ENCODE assay signal across 9 cellular contexts in the genomic region with DNA sequence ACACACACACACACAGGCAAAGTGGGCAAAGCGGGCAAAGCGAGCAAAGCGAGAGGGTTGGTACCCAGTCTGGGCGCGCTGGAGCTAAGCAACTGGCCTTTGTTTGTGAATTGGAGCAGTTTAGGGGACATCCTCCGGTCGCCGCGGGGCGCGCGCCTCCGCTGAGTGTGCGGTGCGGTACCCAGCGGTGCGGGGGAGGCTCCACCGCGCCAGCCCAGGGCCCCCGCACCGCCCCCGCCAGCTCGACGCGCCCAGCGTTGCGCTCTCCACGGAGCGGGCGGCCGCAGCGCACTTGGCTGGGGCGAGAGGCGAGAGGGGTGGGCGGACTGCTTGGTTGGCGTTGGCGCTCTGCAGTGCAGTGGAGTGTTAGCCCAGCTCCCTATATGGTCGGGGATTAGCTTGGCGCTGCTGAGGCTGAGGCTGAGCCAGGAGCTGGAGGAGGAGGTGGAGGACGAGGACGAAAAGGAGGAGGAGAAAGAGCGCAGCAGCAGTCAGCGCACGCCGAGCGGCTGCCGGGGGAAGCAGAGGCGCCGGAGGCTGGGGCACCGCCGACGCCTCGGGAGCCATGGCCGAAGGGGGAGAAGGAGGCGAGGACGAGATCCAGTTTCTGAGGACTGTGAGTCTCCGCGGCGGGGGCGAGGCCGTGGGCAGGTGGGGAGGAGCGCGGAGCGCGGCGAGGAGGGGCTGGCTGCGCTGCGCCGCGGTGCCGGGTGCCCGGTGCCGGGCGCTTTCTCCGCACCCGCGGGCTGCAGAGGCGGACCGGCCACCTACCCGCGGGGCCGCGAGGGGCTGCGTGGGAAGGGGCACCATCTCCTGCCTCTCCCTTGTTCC. TPM values are rescaled to one million over a fixed set of nuclear protein-coding genes. Genes with fewer than 3 reads are reported as not detected.
DNase-seq lines count a peak whose midpoint lies in the region; ATAC-seq, FAIRE-seq and TF ChIP-seq lines count a peak whose summit lies in the region.
"Had no signal": no experiment of that assay in that cellular context is flagged by ENCODE, and none has a peak within 500 bp of the region (broad histone marks: within the 10 kb centered on the region; RNA-seq: fewer than 3 reads in every experiment).

Gene RYR3 (plus strand): TSS at position 487 of the 831 bp plus-strand sequence. CDS start 79 bp downstream, at position 566.

- H3K4me3 ChIP-seq in thyroid gland (replicated peaks in 1 of 3): peak within 1 kb of the TSS in 1 of 3 donors; percentile 26

- FAIRE-seq in GM12891 (lab: Jason Lieb, UNC): no peak

- DNase-seq in NCI-H2171 treated with DMSO at 0.1 percent for 48 hours (lab: John Stamatoyannopoulos, UW) (peak; percentile 29), NCI-H2171 (lab: John Stamatoyannopoulos, UW) (no peak), memory B cell (ENCODE audit: low spot score in 2 of 2) (no peak), thyroid gland (peak; percentile 12 to 27), GM12891 (ENCODE audit: insufficient read length, low spot score) (no peak)
- DNase-seq in central memory CD8-positive, alpha-beta T cell (ENCODE audit: low spot score in 2 of 2): no peak
- no peak for DNase-seq in T-helper 2 cell treated with Interferon-gamma antibody and Interleukin-4, amounts not matched to agents 5 μg/mL and 100 μg/mL, for 36 hours (ENCODE audit: low spot score)

- peak within 1 kb of the TSS; percentile 33 for H3K4me3 Mint-ChIP-seq in central memory CD8-positive, alpha-beta T cell
- peak within 1 kb of the TSS; percentile 52 for H3K4me3 Mint-ChIP-seq in memory B cell
- no peak within 1 kb of the TSS for H3K4me3 Mint-ChIP-seq in T-helper 2 cell treated with Interferon-gamma antibody and Interleukin-4, amounts not matched to agents 5 μg/mL and 100 μg/mL, for 36 hours

- no peaks in the 10 kb centered on the region for H3K4me1 Mint-ChIP-seq in central memory CD8-positive, alpha-beta T cell
- H3K4me1 Mint-ChIP-seq in memory B cell: peaks cover 8% of the 10 kb centered on the region
- no peaks in the 10 kb centered on the region for H3K4me1 Mint-ChIP-seq in T-helper 2 cell treated with Interferon-gamma antibody and Interleukin-4, amounts not matched to agents 5 μg/mL and 100 μg/mL, for 36 hours (ENCODE audit: low read depth)

- peaks cover 64% of the 10 kb centered on the region for H3K27me3 Mint-ChIP-seq in central memory CD8-positive, alpha-beta T cell
- peaks cover 27% of the 10 kb centered on the region for H3K27me3 Mint-ChIP-seq in memory B cell
- H3K27me3 Mint-ChIP-seq in T-helper 2 cell treated with Interferon-gamma antibody and Interleukin-4, amounts not matched to agents 5 μg/mL and 100 μg/mL, for 36 hours (ENCODE audit: low read depth): peaks cover 44% of the 10 kb centered on the region

- no peak for TF ChIP-seq CTCF in thyroid gland (IDR thresholded peaks at IDR 0.05)

- intact Hi-C loops in thyroid gland (cut with DNase I): no loop called here

- no peak for TF ChIP-seq POLR2A in thyroid gland (IDR thresholded peaks at IDR 0.05)
- TF ChIP-seq POLR2A in GM12891 (IDR thresholded peaks at IDR 0.05; ENCODE audit: low read depth, low read length): no peak

- WGBS in thyroid gland, 2 donors: 1 to 3% methylated on average over 27 to 61 of the region's 84 CpGs

- H3K27ac ChIP-seq in thyroid gland: no peak within 1 kb of the TSS

- H3K27me3 ChIP-seq in thyroid gland: no peaks in the 10 kb centered on the region

- H3K9me3 ChIP-seq in thyroid gland: no peaks in the 10 kb centered on the region

- H3K9me3 Mint-ChIP-seq in central memory CD8-positive, alpha-beta T cell: no peaks in the 10 kb centered on the region
- no peaks in the 10 kb centered on the region for H3K9me3 Mint-ChIP-seq in memory B cell
- no peaks in the 10 kb centered on the region for H3K9me3 Mint-ChIP-seq in T-helper 2 cell treated with Interferon-gamma antibody and Interleukin-4, amounts not matched to agents 5 μg/mL and 100 μg/mL, for 36 hours

- H3K4me1 ChIP-seq in thyroid gland: peaks cover 0 to 6% of the 10 kb centered on the region in 2 donors

- no peaks in the 10 kb centered on the region for H3K36me3 Mint-ChIP-seq in central memory CD8-positive, alpha-beta T cell (ENCODE audit: insufficient read depth)
- H3K36me3 Mint-ChIP-seq in memory B cell: no peaks in the 10 kb centered on the region
- H3K36me3 Mint-ChIP-seq in T-helper 2 cell treated with Interferon-gamma antibody and Interleukin-4, amounts not matched to agents 5 μg/mL and 100 μg/mL, for 36 hours (ENCODE audit: low read depth): no peaks in the 10 kb centered on the region

- H3K27ac Mint-ChIP-seq in central memory CD8-positive, alpha-beta T cell (ENCODE audit: low read depth): no peak within 1 kb of the TSS
- H3K27ac Mint-ChIP-seq in memory B cell: no peak within 1 kb of the TSS
- no peak within 1 kb of the TSS for H3K27ac Mint-ChIP-seq in T-helper 2 cell treated with Interferon-gamma antibody and Interleukin-4, amounts not matched to agents 5 μg/mL and 100 μg/mL, for 36 hours

- ATAC-seq in central memory CD8-positive, alpha-beta T cell (replicated peaks; ENCODE audit: extremely low read depth, poor library complexity, severe bottlenecking): no peak
- ATAC-seq in memory B cell (ENCODE audit: low read depth) (no peak), HG03460 (IDR thresholded peaks at IDR 0.05; ENCODE audit: unreplicated experiment) (no peak)

- H3K36me3 ChIP-seq in thyroid gland: no peaks in the 10 kb centered on the region

TF ChIP-seq in GM12891, 5 proteins besides CTCF, POLR2A, EP300 and RAD21:
- TF ChIP-seq PAX5 (IDR thresholded peaks at IDR 0.05; ENCODE audit: insufficient read depth, low read length, severe bottlenecking) (no peak), SPI1 (IDR thresholded peaks at IDR 0.05; ENCODE audit: low read depth, low read length) (no peak), TAF1 (IDR thresholded peaks at IDR 0.05; ENCODE audit: low read depth, low read length) (no peak), POU2F2 (IDR thresholded peaks at IDR 0.05; ENCODE audit: low read depth, low read length) (no peak), POLR2AphosphoS5 (IDR thresholded peaks at IDR 0.05; ENCODE audit: low read depth, low read length) (no peak)
TF ChIP-seq in GM12891: peak in this region for 0.

RNA-seq across cellular contexts. Expression of gene RYR3, which starts in this region (rescaled TPM):
- total RNA-seq in thyroid gland: 1 to 10 TPM in 1 of 4 donors, under 1 TPM in 3; 0.27 to 4.2 (median 0.34) TPM
- 0.22 TPM for polyA plus RNA-seq in GM12891 (2012; ENCODE audit: low read depth, missing spikeins)
- polyA plus RNA-seq: AG04450 had no signal

Comparison
In these comparisons a context has a peak if more than half of its experiments do, and no peak if none do; other contexts are left out.
1. DNase-seq: peak in NCI-H2171 treated with DMSO at 0.1 percent for 48 hours (single experiment) and thyroid gland (2 of 2); none in NCI-H2171 (single experiment), central memory CD8-positive, alpha-beta T cell (0 of 2), memory B cell (0 of 2), GM12891 (single experiment) and T-helper 2 cell treated with Interferon-gamma antibody and Interleukin-4, amounts not matched to agents 5 μg/mL and 100 μg/mL, for 36 hours (single experiment).